ENCODE assay signal across 15 cellular contexts in genomic region chr2:23220687-23221086, GRCh38.
"Had no signal": no experiment of that assay in that cellular context is flagged by ENCODE, and none has a peak within 500 bp of the region (broad histone marks: within the 10 kb centered on the region; RNA-seq: fewer than 3 reads in every experiment).

No MANE protein-coding gene starts in this region.

- H3K4me1 Mint-ChIP-seq: memory B cell; naive thymus-derived CD8-positive, alpha-beta T cell; stimulated activated naive B cell treated with anti-CD40 and anti-IgM and Interleukin-4, amounts not matched to agents 10 μg/mL and 1 μg/mL and 100 μg/mL, for 72 hours had no signal

- H3K4me1 ChIP-seq: adrenal gland, gastrocnemius medialis, left ventricle myocardium inferior had no signal

- H3K27ac Mint-ChIP-seq: activated naive CD4-positive, alpha-beta T cell treated with anti-CD3 and anti-CD28 coated beads, Interleukin-2, amount 50 U/mL, for 72 hours; dendritic cell treated with granulocyte-macrophage colony-stimulating factor and Interleukin-4, amounts not matched to agents 40 ng/mL and 50 ng/mL, for 4 days; memory B cell; stimulated activated naive B cell treated with anti-CD40 and anti-IgM and Interleukin-4, amounts not matched to agents 10 μg/mL and 1 μg/mL and 100 μg/mL, for 72 hours had no signal

- H3K36me3 ChIP-seq: adrenal gland, gastrocnemius medialis, left ventricle myocardium inferior had no signal

- H3K27ac ChIP-seq: adrenal gland, gastrocnemius medialis, left ventricle myocardium inferior had no signal

- H3K4me3 ChIP-seq: adrenal gland, gastrocnemius medialis, left ventricle myocardium inferior had no signal

- H3K27me3 ChIP-seq: adrenal gland, gastrocnemius medialis had no signal

- H3K27me3 Mint-ChIP-seq: dendritic cell treated with granulocyte-macrophage colony-stimulating factor and Interleukin-4, amounts not matched to agents 40 ng/mL and 50 ng/mL, for 4 days; memory B cell; stimulated activated naive B cell treated with anti-CD40 and anti-IgM and Interleukin-4, amounts not matched to agents 10 μg/mL and 1 μg/mL and 100 μg/mL, for 72 hours had no signal

- ATAC-seq: activated naive CD4-positive, alpha-beta T cell treated with anti-CD3 and anti-CD28 coated beads, Interleukin-2, amount 50 U/mL, for 72 hours; gastrocnemius medialis; naive thymus-derived CD8-positive, alpha-beta T cell; stimulated activated naive B cell treated with anti-CD40 and anti-IgM and Interleukin-4, amounts not matched to agents 10 μg/mL and 1 μg/mL and 100 μg/mL, for 72 hours had no signal

- H3K36me3 Mint-ChIP-seq: activated naive CD4-positive, alpha-beta T cell treated with anti-CD3 and anti-CD28 coated beads, Interleukin-2, amount 50 U/mL, for 72 hours; memory B cell; naive thymus-derived CD8-positive, alpha-beta T cell; stimulated activated naive B cell treated with anti-CD40 and anti-IgM and Interleukin-4, amounts not matched to agents 10 μg/mL and 1 μg/mL and 100 μg/mL, for 72 hours had no signal

- H3K9me3 Mint-ChIP-seq: activated naive CD4-positive, alpha-beta T cell treated with anti-CD3 and anti-CD28 coated beads, Interleukin-2, amount 50 U/mL, for 72 hours; dendritic cell treated with granulocyte-macrophage colony-stimulating factor and Interleukin-4, amounts not matched to agents 40 ng/mL and 50 ng/mL, for 4 days had no signal

- H3K9me3 ChIP-seq: adrenal gland, gastrocnemius medialis had no signal

- H3K4me3 Mint-ChIP-seq: dendritic cell treated with granulocyte-macrophage colony-stimulating factor and Interleukin-4, amounts not matched to agents 40 ng/mL and 50 ng/mL, for 4 days; memory B cell; naive thymus-derived CD8-positive, alpha-beta T cell; stimulated activated naive B cell treated with anti-CD40 and anti-IgM and Interleukin-4, amounts not matched to agents 10 μg/mL and 1 μg/mL and 100 μg/mL, for 72 hours had no signal

- DNase-seq: activated CD4-positive, alpha-beta T cell treated with anti-CD3 and anti-CD28 coated beads, Interleukin-2, amount 50 U/mL, for 4 hours; activated gamma-delta T cell; adrenal gland; erythroblast; gastrocnemius medialis; head of caudate nucleus; left ventricle myocardium inferior; naive thymus-derived CD8-positive, alpha-beta T cell; nucleus accumbens; posterior cingulate gyrus; stimulated activated naive B cell treated with anti-CD40 and anti-IgM and Interleukin-4, amounts not matched to agents 10 μg/mL and 1 μg/mL and 100 μg/mL, for 72 hours; T-helper 2 cell had no signal
